ENCODE assay signal across 1 cellular context in the genomic region with DNA sequence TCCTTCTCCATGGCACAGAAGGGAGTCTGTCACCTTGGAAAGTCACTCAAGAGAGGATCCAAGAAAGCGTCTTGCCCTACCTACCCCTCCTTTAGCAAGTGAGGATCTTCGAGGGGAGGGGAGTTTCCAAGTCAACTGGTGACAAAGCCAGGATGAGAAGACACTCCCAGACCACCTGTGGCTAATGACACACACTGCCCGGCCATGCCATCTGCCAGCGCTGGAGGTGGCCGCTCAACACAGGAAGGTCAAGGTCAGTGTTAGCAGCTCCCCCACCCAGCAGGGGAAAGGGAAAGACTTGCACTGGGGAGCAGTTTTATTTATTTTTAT.
TF ChIP-seq lines count a peak whose summit lies in the region.

No MANE protein-coding gene starts in this region.

TF ChIP-seq in H1, 55 proteins besides CTCF, POLR2A, EP300 and RAD21 (continued from another document):
- TF ChIP-seq CHD1 (IDR thresholded peaks at IDR 0.05; ENCODE audit: low read depth, low read length) (no peak), PHF8 (conservative IDR thresholded peaks at IDR 0.05; ENCODE audit: low read depth, low read length) (no peak), CHD2 (IDR thresholded peaks at IDR 0.05; ENCODE audit: low read length) (no peak), TEAD4 (IDR thresholded peaks at IDR 0.05; ENCODE audit: low read depth, low read length) (no peak), SIRT6 (IDR thresholded peaks at IDR 0.05; ENCODE audit: low read length) (no peak), BRCA1 (IDR thresholded peaks at IDR 0.05; ENCODE audit: low read depth, low read length) (no peak), GABPA (IDR thresholded peaks at IDR 0.05; ENCODE audit: borderline replicate concordance, insufficient read depth, low read length) (no peak), HDAC6 (IDR thresholded peaks at IDR 0.05; ENCODE audit: low read depth, low read length) (no peak), CEBPB (IDR thresholded peaks at IDR 0.05; ENCODE audit: low read depth, low read length) (no peak), JUND (IDR thresholded peaks at IDR 0.05; ENCODE audit: low read length) (no peak), SIX5 (IDR thresholded peaks at IDR 0.05; ENCODE audit: low read depth, low read length) (no peak), CREB1 (IDR thresholded peaks at IDR 0.05) (no peak), CBX5 (IDR thresholded peaks at IDR 0.05; ENCODE audit: low read depth, low read length) (no peak), GTF2F1 (IDR thresholded peaks at IDR 0.05; ENCODE audit: borderline replicate concordance, low read depth, low read length) (no peak), CBX8 (IDR thresholded peaks at IDR 0.05; ENCODE audit: borderline replicate concordance, low read depth, low read length) (no peak)
- TF ChIP-seq, protein P1, sequence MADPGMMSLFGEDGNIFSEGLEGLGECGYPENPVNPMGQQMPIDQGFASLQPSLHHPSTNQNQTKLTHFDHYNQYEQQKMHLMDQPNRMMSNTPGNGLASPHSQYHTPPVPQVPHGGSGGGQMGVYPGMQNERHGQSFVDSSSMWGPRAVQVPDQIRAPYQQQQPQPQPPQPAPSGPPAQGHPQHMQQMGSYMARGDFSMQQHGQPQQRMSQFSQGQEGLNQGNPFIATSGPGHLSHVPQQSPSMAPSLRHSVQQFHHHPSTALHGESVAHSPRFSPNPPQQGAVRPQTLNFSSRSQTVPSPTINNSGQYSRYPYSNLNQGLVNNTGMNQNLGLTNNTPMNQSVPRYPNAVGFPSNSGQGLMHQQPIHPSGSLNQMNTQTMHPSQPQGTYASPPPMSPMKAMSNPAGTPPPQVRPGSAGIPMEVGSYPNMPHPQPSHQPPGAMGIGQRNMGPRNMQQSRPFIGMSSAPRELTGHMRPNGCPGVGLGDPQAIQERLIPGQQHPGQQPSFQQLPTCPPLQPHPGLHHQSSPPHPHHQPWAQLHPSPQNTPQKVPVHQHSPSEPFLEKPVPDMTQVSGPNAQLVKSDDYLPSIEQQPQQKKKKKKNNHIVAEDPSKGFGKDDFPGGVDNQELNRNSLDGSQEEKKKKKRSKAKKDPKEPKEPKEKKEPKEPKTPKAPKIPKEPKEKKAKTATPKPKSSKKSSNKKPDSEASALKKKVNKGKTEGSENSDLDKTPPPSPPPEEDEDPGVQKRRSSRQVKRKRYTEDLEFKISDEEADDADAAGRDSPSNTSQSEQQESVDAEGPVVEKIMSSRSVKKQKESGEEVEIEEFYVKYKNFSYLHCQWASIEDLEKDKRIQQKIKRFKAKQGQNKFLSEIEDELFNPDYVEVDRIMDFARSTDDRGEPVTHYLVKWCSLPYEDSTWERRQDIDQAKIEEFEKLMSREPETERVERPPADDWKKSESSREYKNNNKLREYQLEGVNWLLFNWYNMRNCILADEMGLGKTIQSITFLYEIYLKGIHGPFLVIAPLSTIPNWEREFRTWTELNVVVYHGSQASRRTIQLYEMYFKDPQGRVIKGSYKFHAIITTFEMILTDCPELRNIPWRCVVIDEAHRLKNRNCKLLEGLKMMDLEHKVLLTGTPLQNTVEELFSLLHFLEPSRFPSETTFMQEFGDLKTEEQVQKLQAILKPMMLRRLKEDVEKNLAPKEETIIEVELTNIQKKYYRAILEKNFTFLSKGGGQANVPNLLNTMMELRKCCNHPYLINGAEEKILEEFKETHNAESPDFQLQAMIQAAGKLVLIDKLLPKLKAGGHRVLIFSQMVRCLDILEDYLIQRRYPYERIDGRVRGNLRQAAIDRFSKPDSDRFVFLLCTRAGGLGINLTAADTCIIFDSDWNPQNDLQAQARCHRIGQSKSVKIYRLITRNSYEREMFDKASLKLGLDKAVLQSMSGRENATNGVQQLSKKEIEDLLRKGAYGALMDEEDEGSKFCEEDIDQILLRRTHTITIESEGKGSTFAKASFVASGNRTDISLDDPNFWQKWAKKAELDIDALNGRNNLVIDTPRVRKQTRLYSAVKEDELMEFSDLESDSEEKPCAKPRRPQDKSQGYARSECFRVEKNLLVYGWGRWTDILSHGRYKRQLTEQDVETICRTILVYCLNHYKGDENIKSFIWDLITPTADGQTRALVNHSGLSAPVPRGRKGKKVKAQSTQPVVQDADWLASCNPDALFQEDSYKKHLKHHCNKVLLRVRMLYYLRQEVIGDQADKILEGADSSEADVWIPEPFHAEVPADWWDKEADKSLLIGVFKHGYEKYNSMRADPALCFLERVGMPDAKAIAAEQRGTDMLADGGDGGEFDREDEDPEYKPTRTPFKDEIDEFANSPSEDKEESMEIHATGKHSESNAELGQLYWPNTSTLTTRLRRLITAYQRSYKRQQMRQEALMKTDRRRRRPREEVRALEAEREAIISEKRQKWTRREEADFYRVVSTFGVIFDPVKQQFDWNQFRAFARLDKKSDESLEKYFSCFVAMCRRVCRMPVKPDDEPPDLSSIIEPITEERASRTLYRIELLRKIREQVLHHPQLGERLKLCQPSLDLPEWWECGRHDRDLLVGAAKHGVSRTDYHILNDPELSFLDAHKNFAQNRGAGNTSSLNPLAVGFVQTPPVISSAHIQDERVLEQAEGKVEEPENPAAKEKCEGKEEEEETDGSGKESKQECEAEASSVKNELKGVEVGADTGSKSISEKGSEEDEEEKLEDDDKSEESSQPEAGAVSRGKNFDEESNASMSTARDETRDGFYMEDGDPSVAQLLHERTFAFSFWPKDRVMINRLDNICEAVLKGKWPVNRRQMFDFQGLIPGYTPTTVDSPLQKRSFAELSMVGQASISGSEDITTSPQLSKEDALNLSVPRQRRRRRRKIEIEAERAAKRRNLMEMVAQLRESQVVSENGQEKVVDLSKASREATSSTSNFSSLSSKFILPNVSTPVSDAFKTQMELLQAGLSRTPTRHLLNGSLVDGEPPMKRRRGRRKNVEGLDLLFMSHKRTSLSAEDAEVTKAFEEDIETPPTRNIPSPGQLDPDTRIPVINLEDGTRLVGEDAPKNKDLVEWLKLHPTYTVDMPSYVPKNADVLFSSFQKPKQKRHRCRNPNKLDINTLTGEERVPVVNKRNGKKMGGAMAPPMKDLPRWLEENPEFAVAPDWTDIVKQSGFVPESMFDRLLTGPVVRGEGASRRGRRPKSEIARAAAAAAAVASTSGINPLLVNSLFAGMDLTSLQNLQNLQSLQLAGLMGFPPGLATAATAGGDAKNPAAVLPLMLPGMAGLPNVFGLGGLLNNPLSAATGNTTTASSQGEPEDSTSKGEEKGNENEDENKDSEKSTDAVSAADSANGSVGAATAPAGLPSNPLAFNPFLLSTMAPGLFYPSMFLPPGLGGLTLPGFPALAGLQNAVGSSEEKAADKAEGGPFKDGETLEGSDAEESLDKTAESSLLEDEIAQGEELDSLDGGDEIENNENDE (IDR thresholded peaks at IDR 0.05; ENCODE audit: insufficient replicate concordance, low read length), result no peak
- TF ChIP-seq, protein P2, sequence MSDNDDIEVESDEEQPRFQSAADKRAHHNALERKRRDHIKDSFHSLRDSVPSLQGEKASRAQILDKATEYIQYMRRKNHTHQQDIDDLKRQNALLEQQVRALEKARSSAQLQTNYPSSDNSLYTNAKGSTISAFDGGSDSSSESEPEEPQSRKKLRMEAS (IDR thresholded peaks at IDR 0.05), result no peak
